9 cellular contexts compared by ENCODE assay signal in genomic region chr5:74765929-74766328, GRCh38. TPM values are rescaled to one million over a fixed set of nuclear protein-coding genes. Genes with fewer than 3 reads are reported as not detected.
DNase-seq lines count a peak whose midpoint lies in the region; TF ChIP-seq lines count a peak whose summit lies in the region.
"Had no signal": no experiment of that assay in that cellular context is flagged by ENCODE, and none has a peak within 500 bp of the region (broad histone marks: within the 10 kb centered on the region; RNA-seq: fewer than 3 reads in every experiment).

No MANE protein-coding gene starts in this region.

- CTCF ChIA-PET in MCF 10A (lab: Yijun Ruan, JAX): interaction anchor here (0.7 to 2.0 kb wide), 11 partner anchors 18 to 1060 kb away, joined by 3 to 11 read pairs (median 4); no protein-coding TSS in a partner anchor

- no peaks in the 10 kb centered on the region for H3K9me3 Mint-ChIP-seq in MCF 10A (ENCODE audit: unreplicated experiment)

- intact Hi-C loops in cardiac septum (cut with DNase I) (loop anchor here (1.0 kb wide), 1 partner anchor 153 kb away; no protein-coding TSS in a partner anchor), MCF 10A (cut with micrococcal nuclease) (loop anchor here (1.0 to 10.0 kb wide), 4 partner anchors 94 to 569 kb away; partner anchors contain the start of gene HMGCR), vagina (cut with DNase I) (no loop called here)

- DNase-seq in right atrium auricular region (ENCODE audit: low spot score) (no peak), cardiac septum (ENCODE audit: low spot score) (no peak), MCF 10A (ENCODE audit: unreplicated experiment) (no peak), vagina (ENCODE audit: extremely low spot score in 2 of 2) (no peak), NCI-H146 treated with DMSO at 0.1 percent for 48 hours (lab: John Stamatoyannopoulos, UW; ENCODE audit: unreplicated experiment) (no peak), NCI-H1436 (lab: John Stamatoyannopoulos, UW) (no peak), SIG-M5 (lab: John Stamatoyannopoulos, UW) (no peak)
- DNase-seq: GDM1 had no signal

- H3K9me3 ChIP-seq in right atrium auricular region (no peaks in the 10 kb centered on the region), mononuclear cell (ENCODE audit: low read depth, low read length) (no peaks in the 10 kb centered on the region), vagina (no peaks in the 10 kb centered on the region)

- H3K4me3 ChIP-seq in right atrium auricular region (peak overlapping the region; percentile 94 to 98), mononuclear cell (ENCODE audit: low read length) (peak overlapping the region; percentile 93), vagina (peak overlapping the region; percentile 57 to 90)

- H3K36me3 Mint-ChIP-seq in MCF 10A (ENCODE audit: insufficient read depth, unreplicated experiment): peaks cover 38% of the 10 kb centered on the region

- TF ChIP-seq CTCF in right atrium auricular region (IDR thresholded peaks at IDR 0.05): no peak
- TF ChIP-seq CTCF in MCF 10A (IDR thresholded peaks at IDR 0.05; ENCODE audit: unreplicated experiment): no peak
- no peak for TF ChIP-seq CTCF in vagina (IDR thresholded peaks at IDR 0.05)

- H3K27ac ChIP-seq in right atrium auricular region: no peak overlapping the region
- no peak overlapping the region for H3K27ac ChIP-seq in vagina

- POLR2A ChIA-PET in MCF 10A (lab: Yijun Ruan, JAX): interaction anchor here (0.8 to 2.9 kb wide), 16 partner anchors 9 to 575 kb away, joined by 3 to 20 read pairs (median 6); partner anchors contain the start of gene HMGCR

- TF ChIP-seq POLR2A in vagina (IDR thresholded peaks at IDR 0.05): no peak

- H3K27me3 ChIP-seq in right atrium auricular region (no peaks in the 10 kb centered on the region), mononuclear cell (ENCODE audit: insufficient read depth, low read length) (no peaks in the 10 kb centered on the region), vagina (no peaks in the 10 kb centered on the region)

- H3K27me3 Mint-ChIP-seq in MCF 10A (ENCODE audit: insufficient read depth, unreplicated experiment): no peaks in the 10 kb centered on the region

- H3K4me3 Mint-ChIP-seq in MCF 10A (ENCODE audit: unreplicated experiment): peak overlapping the region; percentile 98

- peak overlapping the region; percentile 92 for H3K27ac Mint-ChIP-seq in MCF 10A (ENCODE audit: low read depth, unreplicated experiment)

- no TSS peak for BruUV-seq in MCF 10A (replicated peaks; lab: Mats Ljungman, UMichigan)

- peaks cover 0 to 33% of the 10 kb centered on the region in 2 donors for H3K4me1 ChIP-seq in right atrium auricular region
- peaks cover 26% of the 10 kb centered on the region for H3K4me1 ChIP-seq in mononuclear cell (ENCODE audit: insufficient read depth, low read length)
- H3K4me1 ChIP-seq in vagina: peaks cover 46% of the 10 kb centered on the region

- H3K36me3 ChIP-seq in right atrium auricular region (peaks cover 10% of the 10 kb centered on the region), vagina (peaks cover 0 to 13% of the 10 kb centered on the region in 2 donors)

- H3K4me1 Mint-ChIP-seq in MCF 10A (ENCODE audit: insufficient read depth, unreplicated experiment): peaks cover 22% of the 10 kb centered on the region

RNA-seq across cellular contexts. Expression of gene GFM2, which starts 1.0 kb away (rescaled TPM):
- total RNA-seq in right atrium auricular region: 10 to 100 TPM; 19.7 to 36.4 TPM
- 45.2 TPM for total RNA-seq in cardiac septum
- total RNA-seq in MCF 10A (2022): 26.4 and 31.9 TPM in 2 replicates
- 13.9 TPM for total RNA-seq in mononuclear cell
- 29.5 TPM for total RNA-seq in vagina

RNA-seq across cellular contexts. Expression of gene NSA2, which starts 1.1 kb away (rescaled TPM):
- total RNA-seq in right atrium auricular region (10 to 100 TPM; 65.8 to 69.3 TPM), cardiac septum (34.2 TPM), MCF 10A (2022) (84.9 and 106 TPM in 2 replicates), mononuclear cell (147 TPM), vagina (119 TPM)
